In the genomic region with DNA sequence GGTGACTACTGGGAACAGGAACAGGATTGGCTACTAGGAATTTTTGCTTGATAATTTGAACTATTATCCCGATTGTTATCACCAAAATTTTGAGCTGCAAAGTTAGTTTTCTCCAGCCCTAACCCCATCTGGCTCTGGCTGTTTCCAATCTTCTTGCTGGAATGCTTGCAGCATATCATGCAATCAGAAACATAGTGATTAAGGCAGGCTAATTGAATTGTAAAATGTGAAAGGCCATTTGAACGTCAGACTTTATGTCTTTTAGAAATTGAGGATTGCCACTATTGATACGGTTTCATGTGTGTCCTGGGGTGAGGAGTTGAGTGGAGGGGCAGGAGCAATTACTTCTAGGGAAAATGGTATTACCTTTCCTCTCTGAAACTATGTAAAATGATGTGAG, we compare ENCODE assay signal across 37 cellular contexts.
"Had no signal": no experiment of that assay in that cellular context is flagged by ENCODE, and none has a peak within 500 bp of the region (broad histone marks: within the 10 kb centered on the region; RNA-seq: fewer than 3 reads in every experiment).

No MANE protein-coding gene starts in this region.

- H3K4me1 ChIP-seq: adrenal gland, ascending aorta, body of pancreas, breast epithelium had no signal

- H3K27ac Mint-ChIP-seq: activated naive CD4-positive, alpha-beta T cell treated with anti-CD3 and anti-CD28 coated beads for 36 hours; activated naive CD4-positive, alpha-beta T cell treated with anti-CD3 and anti-CD28 coated beads, Interleukin-2, amount 10 ng/mL, durations not matched to agents 7 days and 5 days; activated naive CD4-positive, alpha-beta T cell treated with anti-CD3 and anti-CD28 coated beads, Interleukin-2, amount 50 U/mL, for 24 hours; activated naive CD4-positive, alpha-beta T cell treated with anti-CD3 and anti-CD28 coated beads, Interleukin-2, amount 50 U/mL, for 72 hours; activated naive CD8-positive, alpha-beta T cell; activated naive CD8-positive, alpha-beta T cell treated with anti-CD3 and anti-CD28 coated beads for 36 hours; activated naive CD8-positive, alpha-beta T cell treated with anti-CD3 and anti-CD28 coated beads, Interleukin-2, amount 10 ng/mL, durations not matched to agents 7 days and 5 days; activated naive CD8-positive, alpha-beta T cell treated with anti-CD3 and anti-CD28 coated beads, Interleukin-2, amount 50 U/mL, for 24 hours; activated T-cell treated with anti-CD3 and anti-CD28 coated beads, Interleukin-2, amount 50 U/mL, for 24 hours; activated T-cell treated with anti-CD3 and anti-CD28 coated beads, Interleukin-2, amount 50 U/mL, for 72 hours; activated T-helper 1 cell treated with anti-CD3 and anti-CD28 coated beads, Interleukin-12 subunit alpha, Interleukin-12 subunit beta, Interleukin-2, Interleukin-4 antibody, amounts not matched to agents 30 ng/mL and 10 ng/mL and 1 ng/mL, durations not matched to agents 14 hours and 24 hours and 36 hours; activated T-helper 17 cell treated with anti-CD3 and anti-CD28 coated beads, Interleukin-2, amount 50 U/mL, for 72 hours; activated T-helper 2 cell treated with anti-CD3 and anti-CD28 coated beads, Interferon-gamma antibody, Interleukin-2, Interleukin-4, amounts not matched to agents 10 μg/mL and 5 μg/mL and 100 μg/mL, durations not matched to agents 14 hours and 24 hours and 36 hours; brain had no signal

- H3K27ac ChIP-seq: adrenal gland, ascending aorta, body of pancreas, brain microvascular endothelial cell, breast epithelium, cardiac muscle cell had no signal

- H3K36me3 ChIP-seq: adrenal gland, ascending aorta, brain microvascular endothelial cell, breast epithelium, cardiac muscle cell had no signal

- H3K4me3 ChIP-seq: adrenal gland, ascending aorta, body of pancreas, breast epithelium, cardiac muscle cell had no signal

- ATAC-seq: activated naive CD4-positive, alpha-beta T cell treated with anti-CD3 and anti-CD28 coated beads, Interleukin-2, amount 50 U/mL, for 72 hours; activated naive CD8-positive, alpha-beta T cell treated with anti-CD3 and anti-CD28 coated beads, Interleukin-2, amount 50 U/mL, for 24 hours; activated T-cell treated with anti-CD3 and anti-CD28 coated beads, Interleukin-2, amount 50 U/mL, for 4 hours; activated T-cell treated with anti-CD3 and anti-CD28 coated beads, Interleukin-2, amount 50 U/mL, for 72 hours; activated T-helper 17 cell treated with anti-CD3 and anti-CD28 coated beads, Interleukin-2, amount 50 U/mL, for 72 hours; body of pancreas had no signal

- H3K36me3 Mint-ChIP-seq: activated naive CD4-positive, alpha-beta T cell treated with anti-CD3 and anti-CD28 coated beads, Interleukin-2, amount 10 ng/mL, durations not matched to agents 7 days and 5 days; activated naive CD4-positive, alpha-beta T cell treated with anti-CD3 and anti-CD28 coated beads, Interleukin-2, amount 50 U/mL, for 24 hours; activated naive CD4-positive, alpha-beta T cell treated with anti-CD3 and anti-CD28 coated beads, Interleukin-2, amount 50 U/mL, for 72 hours; activated naive CD8-positive, alpha-beta T cell; activated naive CD8-positive, alpha-beta T cell treated with anti-CD3 and anti-CD28 coated beads for 36 hours; activated naive CD8-positive, alpha-beta T cell treated with anti-CD3 and anti-CD28 coated beads, Interleukin-2, amount 10 ng/mL, durations not matched to agents 7 days and 5 days; brain had no signal

- H3K9me3 ChIP-seq: adrenal gland, ascending aorta, body of pancreas, breast epithelium had no signal

- DNase-seq: activated effector memory CD4-positive, alpha-beta T cell treated with anti-CD3 and anti-CD28 coated beads, Interleukin-2, amount 50 U/mL, for 16 hours; activated effector memory CD4-positive, alpha-beta T cell treated with Interleukin-2 at 50 U/mL for 16 hours; activated gamma-delta T cell; activated gamma-delta T cell treated with Interleukin-2 at 50 U/mL for 16 hours; activated naive CD4-positive, alpha-beta T cell; activated naive CD4-positive, alpha-beta T cell treated with anti-CD3 and anti-CD28 coated beads for 36 hours; activated naive CD4-positive, alpha-beta T cell treated with anti-CD3 and anti-CD28 coated beads, Interleukin-2, amount 10 ng/mL, durations not matched to agents 7 days and 5 days; activated naive CD4-positive, alpha-beta T cell treated with anti-CD3 and anti-CD28 coated beads, Interleukin-2, amount 50 U/mL, for 16 hours; activated naive CD4-positive, alpha-beta T cell treated with Interleukin-2 at 50 U/mL for 16 hours; activated naive CD8-positive, alpha-beta T cell treated with anti-CD3 and anti-CD28 coated beads for 36 hours; activated naive CD8-positive, alpha-beta T cell treated with anti-CD3 and anti-CD28 coated beads, Interleukin-2, amount 10 ng/mL, durations not matched to agents 7 days and 5 days; activated naive CD8-positive, alpha-beta T cell treated with anti-CD3 and anti-CD28 coated beads, Interleukin-2, amount 50 U/mL, for 24 hours; activated T-cell treated with anti-CD3 and anti-CD28 coated beads, Interleukin-2, amount 50 U/mL, for 24 hours; activated T-cell treated with anti-CD3 and anti-CD28 coated beads, Interleukin-2, amount 50 U/mL, for 4 hours; activated T-cell treated with anti-CD3 and anti-CD28 coated beads, Interleukin-2, amount 50 U/mL, for 48 hours; activated T-cell treated with anti-CD3 and anti-CD28 coated beads, Interleukin-2, amount 50 U/mL, for 72 hours; adrenal gland; amniotic stem cell; amygdala; anterior cingulate cortex; aorta; body of pancreas; brain microvascular endothelial cell; caudate nucleus; central memory CD4-positive, alpha-beta T cell; cerebellar nuclear complex had no signal

- H3K9me3 Mint-ChIP-seq: activated naive CD4-positive, alpha-beta T cell treated with anti-CD3 and anti-CD28 coated beads, Interleukin-2, amount 50 U/mL, for 24 hours; activated T-cell treated with anti-CD3 and anti-CD28 coated beads, Interleukin-2, amount 50 U/mL, for 4 hours; brain; central memory CD8-positive, alpha-beta T cell had no signal

- H3K27me3 Mint-ChIP-seq: activated naive CD4-positive, alpha-beta T cell treated with anti-CD3 and anti-CD28 coated beads, Interleukin-2, amount 10 ng/mL, durations not matched to agents 7 days and 5 days; activated naive CD4-positive, alpha-beta T cell treated with anti-CD3 and anti-CD28 coated beads, Interleukin-2, amount 50 U/mL, for 24 hours; activated naive CD8-positive, alpha-beta T cell; activated naive CD8-positive, alpha-beta T cell treated with anti-CD3 and anti-CD28 coated beads for 36 hours; activated naive CD8-positive, alpha-beta T cell treated with anti-CD3 and anti-CD28 coated beads, Interleukin-2, amount 10 ng/mL, durations not matched to agents 7 days and 5 days; activated naive CD8-positive, alpha-beta T cell treated with anti-CD3 and anti-CD28 coated beads, Interleukin-2, amount 50 U/mL, for 24 hours; activated T-cell treated with anti-CD3 and anti-CD28 coated beads, Interleukin-2, amount 50 U/mL, for 24 hours; activated T-helper 17 cell treated with anti-CD3 and anti-CD28 coated beads, Interleukin-2, amount 50 U/mL, for 72 hours; central memory CD8-positive, alpha-beta T cell had no signal

- H3K27me3 ChIP-seq: adrenal gland, ascending aorta, body of pancreas, brain microvascular endothelial cell, breast epithelium, cardiac muscle cell had no signal

- H3K4me3 Mint-ChIP-seq: activated naive CD4-positive, alpha-beta T cell treated with anti-CD3 and anti-CD28 coated beads for 36 hours; activated naive CD4-positive, alpha-beta T cell treated with anti-CD3 and anti-CD28 coated beads, Interleukin-2, amount 10 ng/mL, durations not matched to agents 7 days and 5 days; activated naive CD4-positive, alpha-beta T cell treated with anti-CD3 and anti-CD28 coated beads, Interleukin-2, amount 50 U/mL, for 24 hours; activated naive CD8-positive, alpha-beta T cell; activated naive CD8-positive, alpha-beta T cell treated with anti-CD3 and anti-CD28 coated beads for 36 hours; activated naive CD8-positive, alpha-beta T cell treated with anti-CD3 and anti-CD28 coated beads, Interleukin-2, amount 10 ng/mL, durations not matched to agents 7 days and 5 days; activated naive CD8-positive, alpha-beta T cell treated with anti-CD3 and anti-CD28 coated beads, Interleukin-2, amount 50 U/mL, for 24 hours; activated T-cell treated with anti-CD3 and anti-CD28 coated beads, Interleukin-2, amount 50 U/mL, for 24 hours; activated T-cell treated with anti-CD3 and anti-CD28 coated beads, Interleukin-2, amount 50 U/mL, for 4 hours; activated T-cell treated with anti-CD3 and anti-CD28 coated beads, Interleukin-2, amount 50 U/mL, for 72 hours; activated T-helper 1 cell treated with anti-CD3 and anti-CD28 coated beads, Interleukin-12 subunit alpha, Interleukin-12 subunit beta, Interleukin-2, Interleukin-4 antibody, amounts not matched to agents 30 ng/mL and 10 ng/mL and 1 ng/mL, durations not matched to agents 14 hours and 24 hours and 36 hours; activated T-helper 17 cell treated with anti-CD3 and anti-CD28 coated beads, Interleukin-2, amount 50 U/mL, for 72 hours; brain; central memory CD8-positive, alpha-beta T cell had no signal

- H3K4me1 Mint-ChIP-seq: activated naive CD4-positive, alpha-beta T cell treated with anti-CD3 and anti-CD28 coated beads, Interleukin-2, amount 10 ng/mL, durations not matched to agents 7 days and 5 days; activated naive CD4-positive, alpha-beta T cell treated with anti-CD3 and anti-CD28 coated beads, Interleukin-2, amount 50 U/mL, for 24 hours; activated naive CD8-positive, alpha-beta T cell treated with anti-CD3 and anti-CD28 coated beads for 36 hours; activated naive CD8-positive, alpha-beta T cell treated with anti-CD3 and anti-CD28 coated beads, Interleukin-2, amount 10 ng/mL, durations not matched to agents 7 days and 5 days; activated naive CD8-positive, alpha-beta T cell treated with anti-CD3 and anti-CD28 coated beads, Interleukin-2, amount 50 U/mL, for 24 hours; activated T-helper 17 cell treated with anti-CD3 and anti-CD28 coated beads, Interleukin-2, amount 50 U/mL, for 72 hours; central memory CD8-positive, alpha-beta T cell had no signal
